21 cellular contexts compared by ENCODE assay signal in the genomic region with DNA sequence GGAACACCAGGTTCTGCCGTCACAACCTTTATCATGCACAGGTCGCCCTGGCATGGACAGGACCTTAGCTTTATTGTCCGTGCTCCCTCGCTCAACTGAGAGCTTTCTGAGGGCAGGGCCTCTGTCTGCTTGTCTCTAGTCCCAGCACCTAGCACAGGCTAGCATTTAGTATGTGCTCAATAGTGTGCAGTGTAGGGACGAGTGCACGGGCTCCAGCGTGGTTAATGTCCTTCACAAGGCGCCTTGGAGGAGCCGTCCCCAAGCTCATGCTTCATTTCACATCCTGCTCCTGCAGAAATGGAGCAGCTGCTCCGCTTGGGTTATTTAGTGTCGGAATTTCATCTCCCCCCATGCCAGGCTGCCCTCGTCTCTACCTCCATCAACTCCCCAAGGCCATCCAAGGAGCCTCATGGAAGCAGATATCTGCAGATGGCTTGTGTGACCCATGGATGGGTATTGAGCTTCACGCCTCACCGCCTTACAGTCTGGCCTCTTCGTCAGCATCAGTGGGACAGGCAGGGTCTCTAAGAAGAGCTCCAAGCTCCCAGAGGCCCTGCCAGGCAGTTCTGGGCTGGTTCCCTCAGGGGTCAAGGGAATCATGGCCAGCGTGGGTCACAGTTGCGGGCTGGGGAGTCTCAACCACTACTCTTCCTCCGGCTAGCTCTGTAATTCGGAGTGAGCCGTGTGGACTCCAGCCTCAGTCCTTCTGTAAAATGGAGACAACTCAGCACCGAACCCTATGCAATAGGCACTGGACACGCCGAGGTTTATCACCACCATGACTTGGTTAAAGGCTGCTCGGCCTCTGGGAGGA.
"Had no signal": no experiment of that assay in that cellular context is flagged by ENCODE, and none has a peak within 500 bp of the region (broad histone marks: within the 10 kb centered on the region; RNA-seq: fewer than 3 reads in every experiment).

No MANE protein-coding gene starts in this region.

- DNase-seq: cortex of kidney; effector memory CD4-positive, alpha-beta T cell; heart left ventricle; hippocampal formation; left colon; naive thymus-derived CD8-positive, alpha-beta T cell; nucleus accumbens; right lobe of liver; stimulated activated naive CD8-positive, alpha-beta T cell treated with anti-CD3 and anti-CD28 coated beads, Interleukin-15, Interleukin-2, amounts not matched to agents 100 U/mL and 50 U/mL, for 24 hours; thyroid gland had no signal

- H3K27ac ChIP-seq: dorsolateral prefrontal cortex, heart left ventricle, ovary, right lobe of liver, suprapubic skin, thyroid gland, vagina had no signal

- H3K4me1 ChIP-seq: right lobe of liver, suprapubic skin, thyroid gland, vagina had no signal

- FAIRE-seq: endometrium, frontal cortex had no signal

- H3K27me3 ChIP-seq: ovary, right lobe of liver, thyroid gland, vagina had no signal

- H3K27ac Mint-ChIP-seq: progenitor cell of endocrine pancreas, type B pancreatic cell had no signal

- H3K9me3 ChIP-seq: heart left ventricle, mucosa of descending colon, ovary, right lobe of liver, suprapubic skin, thyroid gland, vagina had no signal

- ATAC-seq: esophagus mucosa; heart left ventricle; left colon; mucosa of descending colon; naive thymus-derived CD8-positive, alpha-beta T cell; right lobe of liver; stimulated activated naive CD8-positive, alpha-beta T cell treated with anti-CD3 and anti-CD28 coated beads, Interleukin-15, Interleukin-2, amounts not matched to agents 100 U/mL and 50 U/mL, for 24 hours had no signal

- H3K4me3 Mint-ChIP-seq: naive thymus-derived CD8-positive, alpha-beta T cell; neural crest cell; type B pancreatic cell had no signal

- H3K36me3 Mint-ChIP-seq: naive thymus-derived CD8-positive, alpha-beta T cell; type B pancreatic cell had no signal

- H3K9me3 Mint-ChIP-seq: neural crest cell, type B pancreatic cell had no signal

- H3K36me3 ChIP-seq: heart left ventricle, ovary, right lobe of liver, suprapubic skin, thyroid gland, vagina had no signal

- H3K4me3 ChIP-seq: dorsolateral prefrontal cortex, heart left ventricle, mucosa of descending colon, ovary, right lobe of liver, suprapubic skin, thyroid gland, vagina had no signal
